ENCODE assay signal across 1 cellular context in the genomic region with DNA sequence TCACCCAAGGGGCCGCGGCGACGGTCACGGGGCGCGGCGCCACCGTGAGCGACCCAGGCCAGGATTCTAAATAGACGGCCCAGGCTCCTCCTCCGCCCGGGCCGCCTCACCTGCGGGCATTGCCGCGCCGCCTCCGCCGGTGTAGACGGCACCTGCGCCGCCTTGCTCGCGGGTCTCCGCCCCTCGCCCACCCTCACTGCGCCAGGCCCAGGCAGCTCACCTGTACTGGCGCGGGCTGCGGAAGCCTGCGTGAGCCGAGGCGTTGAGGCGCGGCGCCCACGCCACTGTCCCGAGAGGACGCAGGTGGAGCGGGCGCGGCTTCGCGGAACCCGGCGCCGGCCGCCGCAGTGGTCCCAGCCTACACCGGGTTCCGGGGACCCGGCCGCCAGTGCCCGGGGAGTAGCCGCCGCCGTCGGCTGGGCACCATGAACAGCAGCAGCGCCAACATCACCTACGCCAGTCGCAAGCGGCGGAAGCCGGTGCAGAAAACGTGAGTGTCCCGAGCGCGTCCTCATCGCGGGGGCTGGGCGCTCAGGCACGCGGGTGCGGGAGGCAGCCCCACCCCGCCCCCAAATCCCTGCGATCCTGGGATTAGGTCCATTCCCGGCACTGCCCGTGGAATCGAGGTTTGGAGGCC.
TF ChIP-seq lines count a peak whose summit lies in the region.

No MANE protein-coding gene starts in this region.

TF ChIP-seq in HepG2, 621 proteins besides CTCF, POLR2A, EP300 and RAD21 (continued from another document and continues in another):
- TF ChIP-seq, protein P1, sequence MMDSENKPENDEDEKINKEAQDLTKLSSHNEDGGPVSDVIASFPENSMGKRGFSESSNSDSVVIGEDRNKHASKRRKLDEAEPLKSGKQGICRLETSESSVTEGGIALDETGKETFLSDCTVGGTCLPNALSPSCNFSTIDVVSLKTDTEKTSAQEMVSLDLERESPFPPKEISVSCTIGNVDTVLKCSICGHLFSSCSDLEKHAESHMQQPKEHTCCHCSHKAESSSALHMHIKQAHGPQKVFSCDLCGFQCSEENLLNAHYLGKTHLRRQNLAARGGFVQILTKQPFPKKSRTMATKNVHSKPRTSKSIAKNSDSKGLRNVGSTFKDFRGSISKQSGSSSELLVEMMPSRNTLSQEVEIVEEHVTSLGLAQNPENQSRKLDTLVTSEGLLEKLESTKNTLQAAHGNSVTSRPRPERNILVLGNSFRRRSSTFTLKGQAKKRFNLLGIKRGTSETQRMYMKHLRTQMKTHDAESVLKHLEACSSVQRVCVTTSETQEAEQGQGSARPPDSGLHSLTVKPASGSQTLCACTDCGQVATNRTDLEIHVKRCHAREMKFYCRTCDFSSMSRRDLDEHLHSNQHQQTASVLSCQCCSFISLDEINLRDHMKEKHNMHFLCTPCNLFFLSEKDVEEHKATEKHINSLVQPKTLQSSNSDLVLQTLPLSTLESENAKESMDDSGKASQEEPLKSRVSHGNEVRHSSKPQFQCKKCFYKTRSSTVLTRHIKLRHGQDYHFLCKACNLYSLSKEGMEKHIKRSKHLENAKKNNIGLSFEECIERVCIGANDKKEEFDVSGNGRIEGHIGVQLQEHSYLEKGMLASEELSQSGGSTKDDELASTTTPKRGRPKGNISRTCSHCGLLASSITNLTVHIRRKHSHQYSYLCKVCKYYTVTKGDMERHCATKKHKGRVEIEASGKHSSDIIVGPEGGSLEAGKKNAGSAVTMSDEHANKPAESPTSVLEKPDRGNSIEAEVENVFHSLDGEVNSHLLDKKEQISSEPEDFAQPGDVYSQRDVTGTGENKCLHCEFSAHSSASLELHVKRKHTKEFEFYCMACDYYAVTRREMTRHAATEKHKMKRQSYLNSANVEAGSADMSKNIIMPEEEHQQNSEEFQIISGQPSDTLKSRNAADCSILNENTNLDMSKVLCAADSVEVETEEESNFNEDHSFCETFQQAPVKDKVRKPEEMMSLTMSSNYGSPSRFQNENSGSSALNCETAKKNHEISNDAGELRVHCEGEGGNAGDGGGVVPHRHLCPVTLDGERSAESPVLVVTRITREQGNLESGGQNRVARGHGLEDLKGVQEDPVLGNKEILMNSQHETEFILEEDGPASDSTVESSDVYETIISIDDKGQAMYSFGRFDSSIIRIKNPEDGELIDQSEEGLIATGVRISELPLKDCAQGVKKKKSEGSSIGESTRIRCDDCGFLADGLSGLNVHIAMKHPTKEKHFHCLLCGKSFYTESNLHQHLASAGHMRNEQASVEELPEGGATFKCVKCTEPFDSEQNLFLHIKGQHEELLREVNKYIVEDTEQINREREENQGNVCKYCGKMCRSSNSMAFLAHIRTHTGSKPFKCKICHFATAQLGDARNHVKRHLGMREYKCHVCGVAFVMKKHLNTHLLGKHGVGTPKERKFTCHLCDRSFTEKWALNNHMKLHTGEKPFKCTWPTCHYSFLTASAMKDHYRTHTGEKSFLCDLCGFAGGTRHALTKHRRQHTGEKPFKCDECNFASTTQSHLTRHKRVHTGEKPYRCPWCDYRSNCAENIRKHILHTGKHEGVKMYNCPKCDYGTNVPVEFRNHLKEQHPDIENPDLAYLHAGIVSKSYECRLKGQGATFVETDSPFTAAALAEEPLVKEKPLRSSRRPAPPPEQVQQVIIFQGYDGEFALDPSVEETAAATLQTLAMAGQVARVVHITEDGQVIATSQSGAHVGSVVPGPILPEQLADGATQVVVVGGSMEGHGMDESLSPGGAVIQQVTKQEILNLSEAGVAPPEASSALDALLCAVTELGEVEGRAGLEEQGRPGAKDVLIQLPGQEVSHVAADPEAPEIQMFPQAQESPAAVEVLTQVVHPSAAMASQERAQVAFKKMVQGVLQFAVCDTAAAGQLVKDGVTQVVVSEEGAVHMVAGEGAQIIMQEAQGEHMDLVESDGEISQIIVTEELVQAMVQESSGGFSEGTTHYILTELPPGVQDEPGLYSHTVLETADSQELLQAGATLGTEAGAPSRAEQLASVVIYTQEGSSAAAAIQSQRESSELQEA (CRISPR knock-in tag; IDR thresholded peaks at IDR 0.05; ENCODE audit: not compliant biosample characterization): peak; percentile 80
- TF ChIP-seq, protein P2, sequence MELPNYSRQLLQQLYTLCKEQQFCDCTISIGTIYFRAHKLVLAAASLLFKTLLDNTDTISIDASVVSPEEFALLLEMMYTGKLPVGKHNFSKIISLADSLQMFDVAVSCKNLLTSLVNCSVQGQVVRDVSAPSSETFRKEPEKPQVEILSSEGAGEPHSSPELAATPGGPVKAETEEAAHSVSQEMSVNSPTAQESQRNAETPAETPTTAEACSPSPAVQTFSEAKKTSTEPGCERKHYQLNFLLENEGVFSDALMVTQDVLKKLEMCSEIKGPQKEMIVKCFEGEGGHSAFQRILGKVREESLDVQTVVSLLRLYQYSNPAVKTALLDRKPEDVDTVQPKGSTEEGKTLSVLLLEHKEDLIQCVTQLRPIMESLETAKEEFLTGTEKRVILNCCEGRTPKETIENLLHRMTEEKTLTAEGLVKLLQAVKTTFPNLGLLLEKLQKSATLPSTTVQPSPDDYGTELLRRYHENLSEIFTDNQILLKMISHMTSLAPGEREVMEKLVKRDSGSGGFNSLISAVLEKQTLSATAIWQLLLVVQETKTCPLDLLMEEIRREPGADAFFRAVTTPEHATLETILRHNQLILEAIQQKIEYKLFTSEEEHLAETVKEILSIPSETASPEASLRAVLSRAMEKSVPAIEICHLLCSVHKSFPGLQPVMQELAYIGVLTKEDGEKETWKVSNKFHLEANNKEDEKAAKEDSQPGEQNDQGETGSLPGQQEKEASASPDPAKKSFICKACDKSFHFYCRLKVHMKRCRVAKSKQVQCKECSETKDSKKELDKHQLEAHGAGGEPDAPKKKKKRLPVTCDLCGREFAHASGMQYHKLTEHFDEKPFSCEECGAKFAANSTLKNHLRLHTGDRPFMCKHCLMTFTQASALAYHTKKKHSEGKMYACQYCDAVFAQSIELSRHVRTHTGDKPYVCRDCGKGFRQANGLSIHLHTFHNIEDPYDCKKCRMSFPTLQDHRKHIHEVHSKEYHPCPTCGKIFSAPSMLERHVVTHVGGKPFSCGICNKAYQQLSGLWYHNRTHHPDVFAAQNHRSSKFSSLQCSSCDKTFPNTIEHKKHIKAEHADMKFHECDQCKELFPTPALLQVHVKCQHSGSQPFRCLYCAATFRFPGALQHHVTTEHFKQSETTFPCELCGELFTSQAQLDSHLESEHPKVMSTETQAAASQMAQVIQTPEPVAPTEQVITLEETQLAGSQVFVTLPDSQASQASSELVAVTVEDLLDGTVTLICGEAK (IDR thresholded peaks at IDR 0.05): no peak
- TF ChIP-seq, protein P2 (CRISPR knock-in tag; IDR thresholded peaks at IDR 0.05): no peak
- TF ChIP-seq LCORL (IDR thresholded peaks at IDR 0.05) (no peak), LCORL (CRISPR knock-in tag; IDR thresholded peaks at IDR 0.05) (peak; percentile 56; the same call in 1 of the 2 replicates), SIN3A (IDR thresholded peaks at IDR 0.05; ENCODE audit: borderline replicate concordance, low read depth, low read length) (0 out of 2 replicates have a peak, but pooled peaks have one; percentile 20), ZNF224 (CRISPR knock-in tag; IDR thresholded peaks at IDR 0.05) (no peak), AGO2 (optimal IDR thresholded peaks at IDR 0.05; ENCODE audit: low read depth, low read length) (peak; percentile 96), DNMT3B (CRISPR knock-in tag; conservative IDR thresholded peaks at IDR 0.05) (no peak), ZFX (CRISPR knock-in tag; IDR thresholded peaks at IDR 0.05; ENCODE audit: low read depth) (peak; percentile 62), KMT2A (CRISPR knock-in tag; IDR thresholded peaks at IDR 0.05) (0 out of 2 replicates have a peak, but pooled peaks have one; percentile 62), IKZF4 (CRISPR knock-in tag; IDR thresholded peaks at IDR 0.05; ENCODE audit: borderline replicate concordance, low read depth, not compliant biosample characterization) (peak; percentile 82), CAMTA2 (CRISPR knock-in tag; IDR thresholded peaks at IDR 0.05; ENCODE audit: borderline replicate concordance) (0 out of 2 replicates have a peak, but pooled peaks have one; percentile 47), MXI1 (IDR thresholded peaks at IDR 0.05; ENCODE audit: borderline replicate concordance, low read depth, low read length) (peak; percentile 35; the same call in 1 of the 3 replicates)
- TF ChIP-seq, protein P3, sequence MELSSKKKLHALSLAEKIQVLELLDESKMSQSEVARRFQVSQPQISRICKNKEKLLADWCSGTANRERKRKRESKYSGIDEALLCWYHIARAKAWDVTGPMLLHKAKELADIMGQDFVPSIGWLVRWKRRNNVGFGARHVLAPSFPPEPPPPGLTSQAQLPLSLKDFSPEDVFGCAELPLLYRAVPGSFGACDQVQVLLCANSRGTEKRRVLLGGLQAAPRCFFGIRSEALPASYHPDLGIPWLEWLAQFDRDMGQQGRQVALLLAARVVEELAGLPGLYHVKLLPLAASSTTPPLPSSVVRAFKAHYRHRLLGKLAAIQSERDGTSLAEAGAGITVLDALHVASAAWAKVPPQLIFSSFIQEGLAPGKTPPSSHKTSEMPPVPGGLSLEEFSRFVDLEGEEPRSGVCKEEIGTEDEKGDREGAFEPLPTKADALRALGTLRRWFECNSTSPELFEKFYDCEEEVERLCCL (CRISPR knock-in tag; IDR thresholded peaks at IDR 0.05; ENCODE audit: borderline replicate concordance): no peak
- TF ChIP-seq, protein P4, sequence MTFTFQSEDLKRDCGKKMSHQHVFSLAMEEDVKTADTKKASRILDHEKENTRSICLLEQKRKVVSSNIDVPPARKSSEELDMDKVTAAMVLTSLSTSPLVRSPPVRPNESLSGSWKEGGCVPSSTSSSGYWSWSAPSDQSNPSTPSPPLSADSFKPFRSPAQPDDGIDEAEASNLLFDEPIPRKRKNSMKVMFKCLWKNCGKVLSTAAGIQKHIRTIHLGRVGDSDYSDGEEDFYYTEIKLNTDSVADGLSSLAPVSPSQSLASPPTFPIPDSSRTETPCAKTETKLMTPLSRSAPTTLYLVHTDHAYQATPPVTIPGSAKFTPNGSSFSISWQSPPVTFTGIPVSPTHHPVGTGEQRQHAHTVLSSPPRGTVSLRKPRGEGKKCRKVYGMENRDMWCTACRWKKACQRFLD (CRISPR knock-in tag; IDR thresholded peaks at IDR 0.05; ENCODE audit: borderline replicate concordance): 0 out of 2 replicates have a peak, but pooled peaks have one; percentile 16
- TF ChIP-seq, protein P5, sequence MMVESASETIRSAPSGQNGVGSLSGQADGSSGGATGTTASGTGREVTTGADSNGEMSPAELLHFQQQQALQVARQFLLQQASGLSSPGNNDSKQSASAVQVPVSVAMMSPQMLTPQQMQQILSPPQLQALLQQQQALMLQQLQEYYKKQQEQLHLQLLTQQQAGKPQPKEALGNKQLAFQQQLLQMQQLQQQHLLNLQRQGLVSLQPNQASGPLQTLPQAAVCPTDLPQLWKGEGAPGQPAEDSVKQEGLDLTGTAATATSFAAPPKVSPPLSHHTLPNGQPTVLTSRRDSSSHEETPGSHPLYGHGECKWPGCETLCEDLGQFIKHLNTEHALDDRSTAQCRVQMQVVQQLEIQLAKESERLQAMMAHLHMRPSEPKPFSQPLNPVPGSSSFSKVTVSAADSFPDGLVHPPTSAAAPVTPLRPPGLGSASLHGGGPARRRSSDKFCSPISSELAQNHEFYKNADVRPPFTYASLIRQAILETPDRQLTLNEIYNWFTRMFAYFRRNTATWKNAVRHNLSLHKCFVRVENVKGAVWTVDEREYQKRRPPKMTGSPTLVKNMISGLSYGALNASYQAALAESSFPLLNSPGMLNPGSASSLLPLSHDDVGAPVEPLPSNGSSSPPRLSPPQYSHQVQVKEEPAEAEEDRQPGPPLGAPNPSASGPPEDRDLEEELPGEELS (CRISPR knock-in tag; IDR thresholded peaks at IDR 0.05): 0 out of 2 replicates have a peak, but pooled peaks have one; percentile 5
